ENCODE assay signal across 18 cellular contexts in genomic region chrX:27254663-27255062, GRCh38.
DNase-seq lines count a peak whose midpoint lies in the region; ATAC-seq and TF ChIP-seq lines count a peak whose summit lies in the region.
"Had no signal": no experiment of that assay in that cellular context is flagged by ENCODE, and none has a peak within 500 bp of the region (broad histone marks: within the 10 kb centered on the region; RNA-seq: fewer than 3 reads in every experiment).

No MANE protein-coding gene starts in this region.

- no peaks in the 10 kb centered on the region for H3K36me3 ChIP-seq in MM.1S (replicated peaks; ENCODE audit: insufficient read depth, low read length)
- H3K36me3 ChIP-seq: Peyer's patch had no signal

- TF ChIP-seq CTCF in MM.1S (IDR thresholded peaks at IDR 0.05; ENCODE audit: low read length) = no peak
- no peak for TF ChIP-seq CTCF in lower leg skin (IDR thresholded peaks at IDR 0.05)

- peak overlapping the region; percentile 37; the same call in 1 of the 2 replicates for H3K4me2 ChIP-seq in MM.1S (ENCODE audit: low read depth, low read length)
- H3K4me2 ChIP-seq: GM23338 had no signal

- no peak overlapping the region for H3K4me3 ChIP-seq in MM.1S (ENCODE audit: low read length)
- no peak overlapping the region for H3K4me3 ChIP-seq in lower leg skin (ENCODE audit: low read depth, poor library complexity, severe bottlenecking)
- H3K4me3 ChIP-seq: GM12878, GM23338, Peyer's patch had no signal

- no peaks in the 10 kb centered on the region for H3K9me2 ChIP-seq in MM.1S (replicated peaks; ENCODE audit: insufficient read depth, low read length)

- DNase-seq in MM.1S (peak; percentile 48), NOMO-1 (lab: John Stamatoyannopoulos, UW; ENCODE audit: unreplicated experiment in 2 of 2) (peak; percentile 68 to 95), SKM-1 (lab: John Stamatoyannopoulos, UW; ENCODE audit: unreplicated experiment) (peak; percentile 1), lower leg skin (ENCODE audit: low spot score in 2 of 2) (no peak), NCI-H82 treated with DMSO at 0.1 percent for 48 hours (lab: John Stamatoyannopoulos, UW; ENCODE audit: unreplicated experiment) (no peak)
- DNase-seq: ACHN; Calu3; CD4-positive, alpha-beta T cell; NCI-H1092 treated with DMSO at 0.1 percent for 48 hours; NCI-H146; NCI-H2081 treated with DMSO at 0.1 percent for 48 hours; NCI-H446 treated with DMSO at 0.1 percent for 48 hours; Peyer's patch had no signal

- H3K4me1 ChIP-seq in MM.1S (ENCODE audit: low read length) = peaks cover 8% of the 10 kb centered on the region; the same call in 1 of the 2 replicates
- H3K4me1 ChIP-seq: Peyer's patch had no signal

- no peaks in the 10 kb centered on the region for H3K27me3 ChIP-seq in MM.1S (replicated peaks; ENCODE audit: insufficient read depth, low read length)
- H3K27me3 ChIP-seq: Peyer's patch had no signal

- intact Hi-C loops in lower leg skin (cut with DNase I; ENCODE audit: low total_unique reads) = no loop called here

- H3K79me2 ChIP-seq in MM.1S (ENCODE audit: low read length) = no peaks in the 10 kb centered on the region

- H4K20me1 ChIP-seq in MM.1S (ENCODE audit: insufficient read depth, low read length) = no peaks in the 10 kb centered on the region

- ATAC-seq in HG03457 (IDR thresholded peaks at IDR 0.05; ENCODE audit: unreplicated experiment) = no peak
- ATAC-seq in HG02763 (IDR thresholded peaks at IDR 0.05; ENCODE audit: unreplicated experiment) = no peak
- ATAC-seq: GM12878, GM23338, HCT116 had no signal

- H3F3A ChIP-seq in MM.1S (ENCODE audit: insufficient read depth, low read length) = no peaks in the 10 kb centered on the region

- no peak overlapping the region for H3K27ac ChIP-seq in MM.1S (ENCODE audit: low read length)
- H3K27ac ChIP-seq: Peyer's patch had no signal

- no peaks in the 10 kb centered on the region for H3K9me3 ChIP-seq in MM.1S (replicated peaks; ENCODE audit: insufficient read depth, low read length)
- H3K9me3 ChIP-seq: Peyer's patch had no signal

- no peak for TF ChIP-seq POLR2A in lower leg skin (IDR thresholded peaks at IDR 0.05)

- no peak overlapping the region for H2AFZ ChIP-seq in MM.1S (ENCODE audit: low read length)
- H2AFZ ChIP-seq: GM23338 had no signal

- no peak overlapping the region for H3K9ac ChIP-seq in MM.1S (ENCODE audit: low read length)

Comparison
In these comparisons a context has a peak if more than half of its experiments do, and no peak if none do; other contexts are left out.
1. DNase-seq: peak in MM.1S (single experiment), NOMO-1 (2 of 2) and SKM-1 (single experiment); none in lower leg skin (0 of 2) and NCI-H82 treated with DMSO at 0.1 percent for 48 hours (single experiment).